11 cellular contexts compared by ENCODE assay signal in the genomic region with DNA sequence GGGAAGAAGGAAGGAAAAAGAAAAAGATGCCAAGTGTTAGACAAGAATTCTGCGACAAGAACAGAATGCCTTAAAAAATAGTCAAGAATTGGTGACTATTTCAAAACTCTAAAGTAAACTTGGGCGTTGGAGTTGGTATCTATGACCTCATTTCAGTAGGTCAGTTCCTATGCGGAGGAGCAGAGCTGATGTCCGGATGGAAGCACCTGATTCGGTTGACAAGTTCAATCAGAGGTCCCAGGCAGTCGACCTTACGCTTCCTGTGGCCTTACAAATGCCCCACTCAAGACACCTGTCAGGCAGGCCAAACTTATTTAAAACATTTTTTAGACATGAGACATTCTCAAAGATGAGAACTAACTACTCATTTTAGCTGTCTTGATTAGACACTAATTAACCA.
"Had no signal": no experiment of that assay in that cellular context is flagged by ENCODE, and none has a peak within 500 bp of the region (broad histone marks: within the 10 kb centered on the region; RNA-seq: fewer than 3 reads in every experiment).

No MANE protein-coding gene starts in this region.

- DNase-seq: GM23248, GOT3, H7, H9, HCEC 1CT, HFFc6 had no signal

- H3K27ac Mint-ChIP-seq: GM23338, H9, HFFc6 had no signal

- H3K9me3 ChIP-seq: HAP-1 had no signal

- ATAC-seq: GM23338, HCT116 had no signal

- H3K4me3 ChIP-seq: GM23248, GM23338, HAP-1 had no signal

- H3K9ac ChIP-seq: GM23248 had no signal

- H3K36me3 ChIP-seq: HAP-1 had no signal

- H3K4me2 ChIP-seq: GM23338 had no signal

- H3K4me1 ChIP-seq: HAP-1 had no signal

- H2AFZ ChIP-seq: GM23248, GM23338 had no signal

- H3K4me3 Mint-ChIP-seq: GM23338, H9, HFFc6 had no signal

- FAIRE-seq: H1, H54 had no signal

- H3K9me3 Mint-ChIP-seq: GM23338, H9, HFFc6 had no signal

- H3K27ac ChIP-seq: GM23248 had no signal
